9 cellular contexts compared by ENCODE assay signal in the genomic region with DNA sequence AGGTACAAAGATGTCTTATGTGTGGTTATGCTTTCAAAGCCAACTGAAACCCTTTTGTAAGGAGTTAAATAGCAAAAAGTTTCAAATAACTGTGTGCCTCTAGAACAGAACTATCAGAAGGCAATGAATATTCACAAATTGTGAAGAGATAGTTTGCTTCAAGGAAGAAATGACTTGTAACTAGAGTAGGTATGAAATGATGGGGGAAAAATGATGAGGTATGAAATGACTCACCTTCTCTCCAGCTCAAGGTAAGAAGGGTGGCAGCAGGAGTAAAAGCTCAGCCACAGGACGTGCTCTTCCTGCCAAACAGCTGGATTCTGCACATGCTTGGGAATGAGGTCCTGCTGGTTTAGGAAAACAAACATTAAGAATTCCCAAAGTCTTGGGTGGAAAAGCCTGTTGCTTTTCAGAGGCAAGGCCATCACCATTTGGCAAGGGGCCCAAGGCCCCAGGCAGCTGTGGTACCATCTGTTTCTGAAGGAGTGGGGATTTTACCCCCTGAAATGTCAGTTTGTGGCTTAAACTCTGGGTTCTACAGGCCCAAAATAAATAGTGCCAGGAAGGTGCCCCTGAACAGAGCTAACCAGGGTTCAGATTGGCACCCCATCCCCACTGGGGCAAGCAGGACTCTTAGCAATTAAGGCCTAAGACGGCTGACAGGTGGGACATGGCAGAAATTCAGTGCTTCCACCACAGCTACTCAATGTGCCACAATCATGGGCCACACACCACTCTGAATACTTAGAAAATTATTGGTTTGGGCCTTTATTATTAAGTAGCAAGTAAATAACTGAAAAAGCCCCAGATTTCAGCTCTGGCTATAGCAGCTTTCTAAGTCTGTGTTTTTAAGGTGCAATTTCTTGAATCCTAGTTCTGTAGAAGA. TPM values are rescaled to one million over a fixed set of nuclear protein-coding genes. Genes with fewer than 3 reads are reported as not detected.
DNase-seq lines count a peak whose midpoint lies in the region; FAIRE-seq and TF ChIP-seq lines count a peak whose summit lies in the region.
"Had no signal": no experiment of that assay in that cellular context is flagged by ENCODE, and none has a peak within 500 bp of the region (broad histone marks: within the 10 kb centered on the region; RNA-seq: fewer than 3 reads in every experiment).

No MANE protein-coding gene starts in this region.

- no peak for TF ChIP-seq EP300 in stomach (IDR thresholded peaks at IDR 0.05)

- H3K4me3 Mint-ChIP-seq in activated T-cell treated with anti-CD3 and anti-CD28 coated beads, Interleukin-2, amount 50 U/mL, for 24 hours, result peak overlapping the region; percentile 62

- H3K36me3 ChIP-seq in KMS-11 (ENCODE audit: insufficient read depth) (peaks cover 3% of the 10 kb centered on the region; the same call in 1 of the 2 replicates), mammary epithelial cell (ENCODE audit: insufficient read depth, low read length) (peaks cover 45% of the 10 kb centered on the region), stomach (peaks cover 53 to 79% (median 71%) of the 10 kb centered on the region in 4 donors)

- H3K4me1 ChIP-seq in KMS-11 (ENCODE audit: low read depth, poor library complexity, severe bottlenecking) (peaks cover 96% of the 10 kb centered on the region), mammary epithelial cell (ENCODE audit: insufficient read depth, low read length) (peaks cover 3% of the 10 kb centered on the region), stomach (peaks cover 12 to 68% (median 27%) of the 10 kb centered on the region in 4 donors)

- H3K4me3 ChIP-seq in KMS-11 (IDR thresholded peaks at IDR 0.05; ENCODE audit: insufficient read depth, low read depth, low read length) (no peak overlapping the region), mammary epithelial cell (replicated peaks in 1 of 3; ENCODE audit: insufficient read depth in 1 of 3, low read depth in 2 of 3, low read length in 3 of 3) (no peak overlapping the region), stomach (no peak overlapping the region)

- dilution Hi-C loops in mammary epithelial cell (cut with HindIII; ENCODE audit: low sequenced_read_pairs), result no loop called here

- peaks cover 76% of the 10 kb centered on the region for H3K36me3 Mint-ChIP-seq in activated T-cell treated with anti-CD3 and anti-CD28 coated beads, Interleukin-2, amount 50 U/mL, for 24 hours (ENCODE audit: low read depth)

- H4K20me1 ChIP-seq in KMS-11 (ENCODE audit: insufficient read depth) (no peaks in the 10 kb centered on the region), mammary epithelial cell (ENCODE audit: insufficient read depth, low read length) (peaks cover 2% of the 10 kb centered on the region)

- H3K4me2 ChIP-seq in KMS-11 (peak overlapping the region; percentile 100), mammary epithelial cell (ENCODE audit: insufficient read depth, low read depth, low read length) (no peak overlapping the region)

- peaks cover 65% of the 10 kb centered on the region for H3K4me1 Mint-ChIP-seq in activated T-cell treated with anti-CD3 and anti-CD28 coated beads, Interleukin-2, amount 50 U/mL, for 24 hours (ENCODE audit: low read depth)

- peak overlapping the region; percentile 97 for H3K27ac ChIP-seq in KMS-11
- no peak overlapping the region for H3K27ac ChIP-seq in mammary epithelial cell (ENCODE audit: insufficient read depth, low read depth, low read length)
- peak overlapping the region in 3 of 5 donors; percentile 15 to 50 (median 30) for H3K27ac ChIP-seq in stomach

- TF ChIP-seq CTCF in KMS-11 (conservative IDR thresholded peaks at IDR 0.05; ENCODE audit: low read depth, low read length), result 0 out of 2 replicates have a peak, but pooled peaks have one; percentile 14
- no peak for TF ChIP-seq CTCF in mammary epithelial cell (conservative IDR thresholded peaks at IDR 0.05 in 1 of 2, IDR thresholded peaks at IDR 0.05 in 1 of 2; ENCODE audit: extremely low read depth in 1 of 2, insufficient read depth in 1 of 2, low read depth in 1 of 2, low read length in 2 of 2)
- TF ChIP-seq CTCF in stomach (IDR thresholded peaks at IDR 0.05), result no peak

- H3K9me3 ChIP-seq in mammary epithelial cell (replicated peaks; ENCODE audit: insufficient read depth, low read length) (no peaks in the 10 kb centered on the region), stomach (no peaks in the 10 kb centered on the region)

- no peak for TF ChIP-seq POLR2A in stomach (IDR thresholded peaks at IDR 0.05)

- 54% methylated on average over 2 of the region's 2 CpGs for WGBS in mammary epithelial cell (ENCODE audit: low coverage, missing lambda C conversion rate)
- WGBS in stomach, 5 donors, result 28 to 54% (median 38%) methylated on average over 2 of the region's 2 CpGs

- H3K9ac ChIP-seq in KMS-11, result peak overlapping the region; percentile 99; the same call in 1 of the 2 replicates
- H3K9ac ChIP-seq in mammary epithelial cell (ENCODE audit: insufficient read depth, low read length), result no peak overlapping the region

- no peaks in the 10 kb centered on the region for H3K9me3 Mint-ChIP-seq in activated T-cell treated with anti-CD3 and anti-CD28 coated beads, Interleukin-2, amount 50 U/mL, for 24 hours

- CTCF ChIA-PET in mammary epithelial cell (lab: Charles Lee; ENCODE audit: low non-redundant PET), result interaction anchor here (0.6 kb wide), 1 partner anchor 33 kb away, joined by 5 read pairs; no protein-coding TSS in a partner anchor

- intact Hi-C loops in mammary epithelial cell (cut with micrococcal nuclease) (no loop called here), stomach (cut with DNase I; ENCODE audit: low total_unique reads) (no loop called here)

- H3K27me3 Mint-ChIP-seq in activated T-cell treated with anti-CD3 and anti-CD28 coated beads, Interleukin-2, amount 50 U/mL, for 24 hours, result no peaks in the 10 kb centered on the region

- FAIRE-seq in urothelium cell line (lab: Jason Lieb, UNC), result no peak

- no peaks in the 10 kb centered on the region for H3K27me3 ChIP-seq in KMS-11 (ENCODE audit: insufficient read depth, low read depth)
- no peaks in the 10 kb centered on the region for H3K27me3 ChIP-seq in mammary epithelial cell (ENCODE audit: insufficient read depth, low read length)
- H3K27me3 ChIP-seq in stomach, result no peaks in the 10 kb centered on the region

- DNase-seq in activated T-cell treated with anti-CD3 and anti-CD28 coated beads, Interleukin-2, amount 50 U/mL, for 24 hours, result peak; percentile 72
- DNase-seq in activated T-cell treated with anti-CD3 and anti-CD28 coated beads, Interleukin-2, amount 50 U/mL, for 1 hour, result no peak
- DNase-seq in mammary epithelial cell (peak; percentile 49), stomach (no peak), NCI-H1092 (lab: John Stamatoyannopoulos, UW) (no peak), NCI-H2107 treated with DMSO at 0.1 percent for 48 hours (lab: John Stamatoyannopoulos, UW; ENCODE audit: unreplicated experiment) (no peak), urothelium cell line (ENCODE audit: low spot score) (no peak)
- DNase-seq: C1 segment of cervical spinal cord had no signal

- BruUV-seq in mammary epithelial cell (replicated peaks; lab: Mats Ljungman, UMichigan), result no TSS peak

- in situ Hi-C loops in mammary epithelial cell (cut with MboI; ENCODE audit: low sequenced_read_pairs in 2 of 2), result no loop called here

- H3K27ac Mint-ChIP-seq in activated T-cell treated with anti-CD3 and anti-CD28 coated beads, Interleukin-2, amount 50 U/mL, for 24 hours, result peak overlapping the region; percentile 96

- H3K79me2 ChIP-seq in KMS-11 (ENCODE audit: insufficient read depth, low read depth) (peaks cover 20% of the 10 kb centered on the region), mammary epithelial cell (ENCODE audit: insufficient read depth, low read length) (peaks cover 5% of the 10 kb centered on the region)

- H2AFZ ChIP-seq in KMS-11 (ENCODE audit: low read depth) (no peak overlapping the region), mammary epithelial cell (ENCODE audit: low read depth, low read length) (no peak overlapping the region)

RNA-seq across cellular contexts. Expression of a gene that starts 13.3 kb away (rescaled TPM):
- total RNA-seq in mammary epithelial cell, result 100 to 1,000 TPM; 166 to 239 TPM
- 131 TPM for polyA plus RNA-seq in mammary epithelial cell
- 238 TPM for polyA minus RNA-seq in mammary epithelial cell
- 100 to 1,000 TPM in 3 of 5 donors, 10 to 100 TPM in 1, 1 to 10 TPM in 1; 2.6 to 329 (median 190) TPM for total RNA-seq in stomach
- 10 to 100 TPM; 40.4 to 63.7 (median 57.9) TPM for polyA plus RNA-seq in stomach

RNA-seq across cellular contexts. Expression of a gene that starts 16.6 kb away (rescaled TPM):
- total RNA-seq in mammary epithelial cell, result not detected
- not detected for polyA plus RNA-seq in mammary epithelial cell
- polyA minus RNA-seq in mammary epithelial cell, result not detected
- 1 to 10 TPM in 1 of 5 donors, not detected in 4; 2.9 TPM for total RNA-seq in stomach
- under 1 TPM; 0.18 to 0.46 (median 0.19) TPM for polyA plus RNA-seq in stomach

RNA-seq across cellular contexts. Expression of a gene that starts 44.2 kb away (rescaled TPM):
- total RNA-seq in mammary epithelial cell, result 10 to 100 TPM in 1 of 2 donors, 1 to 10 TPM in 1; 2.7 to 10.2 TPM
- polyA plus RNA-seq in mammary epithelial cell, result 2.8 TPM
- polyA minus RNA-seq in mammary epithelial cell, result 12.4 TPM
- total RNA-seq in stomach, result 100 to 1,000 TPM in 1 of 5 donors, 10 to 100 TPM in 4; 12.5 to 265 (median 40.2) TPM
- polyA plus RNA-seq in stomach, result 10 to 100 TPM; 11.7 to 24.5 (median 14.2) TPM

Comparison
In these comparisons a context has a peak if more than half of its experiments do, and no peak if none do; other contexts are left out.
1. DNase-seq: peak in activated T-cell treated with anti-CD3 and anti-CD28 coated beads, Interleukin-2, amount 50 U/mL, for 24 hours (single experiment) and mammary epithelial cell (single experiment); none in activated T-cell treated with anti-CD3 and anti-CD28 coated beads, Interleukin-2, amount 50 U/mL, for 1 hour (single experiment), stomach (single experiment), NCI-H1092 (single experiment), NCI-H2107 treated with DMSO at 0.1 percent for 48 hours (single experiment) and urothelium cell line (single experiment).